Comparison of ENCODE assay signal across 2 cellular contexts in the genomic region with DNA sequence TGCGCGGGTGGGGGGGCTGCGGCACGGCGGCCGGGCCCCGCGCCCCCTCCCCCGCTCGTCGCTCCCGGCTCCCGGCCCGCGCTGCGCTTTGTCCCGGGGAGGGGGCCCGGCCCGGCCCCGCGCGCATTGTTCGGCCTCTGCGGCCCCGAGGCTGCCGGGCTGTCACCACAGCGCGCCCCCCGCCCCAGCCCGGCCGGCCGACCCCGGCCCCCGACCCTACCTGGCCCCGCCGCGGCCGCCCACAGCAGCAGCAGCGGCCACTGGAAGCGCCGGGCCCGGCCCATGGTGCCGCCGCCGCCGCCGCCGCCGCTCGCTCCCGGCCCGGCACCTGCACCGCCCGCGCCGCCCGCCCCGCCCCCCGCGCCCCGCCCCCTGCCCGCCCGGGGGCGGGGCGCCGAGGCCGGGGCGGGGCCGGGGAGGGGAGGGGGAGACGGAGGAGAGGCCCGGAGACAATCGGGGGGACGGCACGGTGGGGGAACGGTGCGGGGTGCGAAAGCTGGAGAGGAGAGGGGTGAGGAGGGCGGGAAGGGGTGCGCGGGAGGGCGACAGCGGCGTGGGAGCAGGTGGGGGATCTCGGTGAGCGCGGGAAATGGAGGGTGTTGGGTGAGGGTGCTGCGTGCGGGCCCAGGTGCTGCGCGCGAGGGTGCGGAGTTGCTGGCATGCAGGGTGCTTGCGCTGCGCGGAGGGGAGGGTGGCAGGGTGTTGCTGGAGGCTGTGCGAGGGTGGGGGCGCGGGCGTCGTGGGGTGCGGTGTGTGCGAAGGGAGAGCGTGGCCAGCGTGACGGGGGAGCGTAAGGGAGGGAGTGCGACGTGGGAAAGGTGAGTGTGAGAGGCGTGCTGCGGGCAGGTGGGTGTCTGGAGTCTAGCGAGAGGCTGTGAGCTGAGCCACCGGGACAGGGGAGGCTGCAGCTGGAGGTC.
A peak's percentile ranks its signal among the peaks of the same experiment; 100 is the strongest.
TF ChIP-seq lines count a peak whose summit lies in the region.

A gene with protein sequence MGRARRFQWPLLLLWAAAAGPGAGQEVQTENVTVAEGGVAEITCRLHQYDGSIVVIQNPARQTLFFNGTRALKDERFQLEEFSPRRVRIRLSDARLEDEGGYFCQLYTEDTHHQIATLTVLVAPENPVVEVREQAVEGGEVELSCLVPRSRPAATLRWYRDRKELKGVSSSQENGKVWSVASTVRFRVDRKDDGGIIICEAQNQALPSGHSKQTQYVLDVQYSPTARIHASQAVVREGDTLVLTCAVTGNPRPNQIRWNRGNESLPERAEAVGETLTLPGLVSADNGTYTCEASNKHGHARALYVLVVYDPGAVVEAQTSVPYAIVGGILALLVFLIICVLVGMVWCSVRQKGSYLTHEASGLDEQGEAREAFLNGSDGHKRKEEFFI (minus strand): TSS at position 344 of the 917 bp plus-strand sequence. CDS start 60 bp downstream, at position 284.

TF ChIP-seq in A549, 52 proteins besides CTCF, POLR2A, EP300 and RAD21 (continued from another document):
- TF ChIP-seq, protein P1, sequence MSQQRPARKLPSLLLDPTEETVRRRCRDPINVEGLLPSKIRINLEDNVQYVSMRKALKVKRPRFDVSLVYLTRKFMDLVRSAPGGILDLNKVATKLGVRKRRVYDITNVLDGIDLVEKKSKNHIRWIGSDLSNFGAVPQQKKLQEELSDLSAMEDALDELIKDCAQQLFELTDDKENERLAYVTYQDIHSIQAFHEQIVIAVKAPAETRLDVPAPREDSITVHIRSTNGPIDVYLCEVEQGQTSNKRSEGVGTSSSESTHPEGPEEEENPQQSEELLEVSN (IDR thresholded peaks at IDR 0.05; ENCODE audit: borderline replicate concordance, low read depth), result peak; percentile 98

TF ChIP-seq in HepG2, 621 proteins besides CTCF, POLR2A, EP300 and RAD21 (continued from another document and continues in another):
- TF ChIP-seq, protein P2, sequence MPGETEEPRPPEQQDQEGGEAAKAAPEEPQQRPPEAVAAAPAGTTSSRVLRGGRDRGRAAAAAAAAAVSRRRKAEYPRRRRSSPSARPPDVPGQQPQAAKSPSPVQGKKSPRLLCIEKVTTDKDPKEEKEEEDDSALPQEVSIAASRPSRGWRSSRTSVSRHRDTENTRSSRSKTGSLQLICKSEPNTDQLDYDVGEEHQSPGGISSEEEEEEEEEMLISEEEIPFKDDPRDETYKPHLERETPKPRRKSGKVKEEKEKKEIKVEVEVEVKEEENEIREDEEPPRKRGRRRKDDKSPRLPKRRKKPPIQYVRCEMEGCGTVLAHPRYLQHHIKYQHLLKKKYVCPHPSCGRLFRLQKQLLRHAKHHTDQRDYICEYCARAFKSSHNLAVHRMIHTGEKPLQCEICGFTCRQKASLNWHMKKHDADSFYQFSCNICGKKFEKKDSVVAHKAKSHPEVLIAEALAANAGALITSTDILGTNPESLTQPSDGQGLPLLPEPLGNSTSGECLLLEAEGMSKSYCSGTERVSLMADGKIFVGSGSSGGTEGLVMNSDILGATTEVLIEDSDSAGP (CRISPR knock-in tag; IDR thresholded peaks at IDR 0.05; ENCODE audit: borderline replicate concordance), result peak; percentile 47; the same call in 1 of the 2 replicates
- TF ChIP-seq ZMYM3 (CRISPR knock-in tag; IDR thresholded peaks at IDR 0.05) (0 out of 2 replicates have a peak, but pooled peaks have one; percentile 17), MXI1 (IDR thresholded peaks at IDR 0.05; ENCODE audit: borderline replicate concordance, low read depth, low read length) (no peak), NAIF1 (CRISPR knock-in tag; IDR thresholded peaks at IDR 0.05; ENCODE audit: borderline replicate concordance) (no peak), SRF (IDR thresholded peaks at IDR 0.05; ENCODE audit: low read depth, low read length) (no peak), FOXO1 (CRISPR knock-in tag; IDR thresholded peaks at IDR 0.05) (0 out of 2 replicates have a peak, but pooled peaks have one; percentile 29), PRPF4 (IDR thresholded peaks at IDR 0.05; ENCODE audit: low read depth, low read length, poor library complexity, severe bottlenecking) (no peak), ZBTB20 (CRISPR knock-in tag; IDR thresholded peaks at IDR 0.05; ENCODE audit: borderline replicate concordance, low read depth) (no peak), ATF7-NPFF (CRISPR knock-in tag; IDR thresholded peaks at IDR 0.05; ENCODE audit: low read depth) (peak; percentile 66), TAF15 (IDR thresholded peaks at IDR 0.05; ENCODE audit: low read depth, low read length, poor library complexity, severe bottlenecking) (no peak), ZNF883 (CRISPR knock-in tag; IDR thresholded peaks at IDR 0.05; ENCODE audit: not compliant biosample characterization) (peak; percentile 49), SALL1 (CRISPR knock-in tag; IDR thresholded peaks at IDR 0.05) (peak; percentile 44), ZNF160 (CRISPR knock-in tag; IDR thresholded peaks at IDR 0.05) (no peak), ZNF891 (CRISPR knock-in tag; IDR thresholded peaks at IDR 0.05) (peak; percentile 63; the same call in 1 of the 2 replicates), SYNCRIP (IDR thresholded peaks at IDR 0.05; ENCODE audit: insufficient read depth, low read depth, low read length) (no peak), ZNF430 (CRISPR knock-in tag; IDR thresholded peaks at IDR 0.05) (peak; percentile 49; the same call in 1 of the 2 replicates), IKZF4 (CRISPR knock-in tag; IDR thresholded peaks at IDR 0.05; ENCODE audit: borderline replicate concordance, low read depth, not compliant biosample characterization) (peak; percentile 49), ZNF382 (CRISPR knock-in tag; IDR thresholded peaks at IDR 0.05; ENCODE audit: borderline replicate concordance) (no peak)
- TF ChIP-seq, protein P3, sequence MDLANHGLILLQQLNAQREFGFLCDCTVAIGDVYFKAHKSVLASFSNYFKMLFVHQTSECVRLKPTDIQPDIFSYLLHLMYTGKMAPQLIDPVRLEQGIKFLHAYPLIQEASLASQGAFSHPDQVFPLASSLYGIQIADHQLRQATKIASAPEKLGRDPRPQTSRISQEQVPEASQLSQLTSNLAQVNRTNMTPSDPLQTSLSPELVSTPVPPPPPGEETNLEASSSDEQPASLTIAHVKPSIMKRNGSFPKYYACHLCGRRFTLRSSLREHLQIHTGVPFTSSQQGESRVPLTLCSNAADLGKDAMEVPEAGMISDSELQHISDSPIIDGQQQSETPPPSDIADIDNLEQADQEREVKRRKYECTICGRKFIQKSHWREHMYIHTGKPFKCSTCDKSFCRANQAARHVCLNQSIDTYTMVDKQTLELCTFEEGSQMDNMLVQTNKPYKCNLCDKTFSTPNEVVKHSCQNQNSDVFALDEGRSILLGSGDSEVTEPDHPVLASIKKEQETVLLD (CRISPR knock-in tag; IDR thresholded peaks at IDR 0.05; ENCODE audit: low read depth), result 0 out of 2 replicates have a peak, but pooled peaks have one; percentile 46
- TF ChIP-seq, protein P4, sequence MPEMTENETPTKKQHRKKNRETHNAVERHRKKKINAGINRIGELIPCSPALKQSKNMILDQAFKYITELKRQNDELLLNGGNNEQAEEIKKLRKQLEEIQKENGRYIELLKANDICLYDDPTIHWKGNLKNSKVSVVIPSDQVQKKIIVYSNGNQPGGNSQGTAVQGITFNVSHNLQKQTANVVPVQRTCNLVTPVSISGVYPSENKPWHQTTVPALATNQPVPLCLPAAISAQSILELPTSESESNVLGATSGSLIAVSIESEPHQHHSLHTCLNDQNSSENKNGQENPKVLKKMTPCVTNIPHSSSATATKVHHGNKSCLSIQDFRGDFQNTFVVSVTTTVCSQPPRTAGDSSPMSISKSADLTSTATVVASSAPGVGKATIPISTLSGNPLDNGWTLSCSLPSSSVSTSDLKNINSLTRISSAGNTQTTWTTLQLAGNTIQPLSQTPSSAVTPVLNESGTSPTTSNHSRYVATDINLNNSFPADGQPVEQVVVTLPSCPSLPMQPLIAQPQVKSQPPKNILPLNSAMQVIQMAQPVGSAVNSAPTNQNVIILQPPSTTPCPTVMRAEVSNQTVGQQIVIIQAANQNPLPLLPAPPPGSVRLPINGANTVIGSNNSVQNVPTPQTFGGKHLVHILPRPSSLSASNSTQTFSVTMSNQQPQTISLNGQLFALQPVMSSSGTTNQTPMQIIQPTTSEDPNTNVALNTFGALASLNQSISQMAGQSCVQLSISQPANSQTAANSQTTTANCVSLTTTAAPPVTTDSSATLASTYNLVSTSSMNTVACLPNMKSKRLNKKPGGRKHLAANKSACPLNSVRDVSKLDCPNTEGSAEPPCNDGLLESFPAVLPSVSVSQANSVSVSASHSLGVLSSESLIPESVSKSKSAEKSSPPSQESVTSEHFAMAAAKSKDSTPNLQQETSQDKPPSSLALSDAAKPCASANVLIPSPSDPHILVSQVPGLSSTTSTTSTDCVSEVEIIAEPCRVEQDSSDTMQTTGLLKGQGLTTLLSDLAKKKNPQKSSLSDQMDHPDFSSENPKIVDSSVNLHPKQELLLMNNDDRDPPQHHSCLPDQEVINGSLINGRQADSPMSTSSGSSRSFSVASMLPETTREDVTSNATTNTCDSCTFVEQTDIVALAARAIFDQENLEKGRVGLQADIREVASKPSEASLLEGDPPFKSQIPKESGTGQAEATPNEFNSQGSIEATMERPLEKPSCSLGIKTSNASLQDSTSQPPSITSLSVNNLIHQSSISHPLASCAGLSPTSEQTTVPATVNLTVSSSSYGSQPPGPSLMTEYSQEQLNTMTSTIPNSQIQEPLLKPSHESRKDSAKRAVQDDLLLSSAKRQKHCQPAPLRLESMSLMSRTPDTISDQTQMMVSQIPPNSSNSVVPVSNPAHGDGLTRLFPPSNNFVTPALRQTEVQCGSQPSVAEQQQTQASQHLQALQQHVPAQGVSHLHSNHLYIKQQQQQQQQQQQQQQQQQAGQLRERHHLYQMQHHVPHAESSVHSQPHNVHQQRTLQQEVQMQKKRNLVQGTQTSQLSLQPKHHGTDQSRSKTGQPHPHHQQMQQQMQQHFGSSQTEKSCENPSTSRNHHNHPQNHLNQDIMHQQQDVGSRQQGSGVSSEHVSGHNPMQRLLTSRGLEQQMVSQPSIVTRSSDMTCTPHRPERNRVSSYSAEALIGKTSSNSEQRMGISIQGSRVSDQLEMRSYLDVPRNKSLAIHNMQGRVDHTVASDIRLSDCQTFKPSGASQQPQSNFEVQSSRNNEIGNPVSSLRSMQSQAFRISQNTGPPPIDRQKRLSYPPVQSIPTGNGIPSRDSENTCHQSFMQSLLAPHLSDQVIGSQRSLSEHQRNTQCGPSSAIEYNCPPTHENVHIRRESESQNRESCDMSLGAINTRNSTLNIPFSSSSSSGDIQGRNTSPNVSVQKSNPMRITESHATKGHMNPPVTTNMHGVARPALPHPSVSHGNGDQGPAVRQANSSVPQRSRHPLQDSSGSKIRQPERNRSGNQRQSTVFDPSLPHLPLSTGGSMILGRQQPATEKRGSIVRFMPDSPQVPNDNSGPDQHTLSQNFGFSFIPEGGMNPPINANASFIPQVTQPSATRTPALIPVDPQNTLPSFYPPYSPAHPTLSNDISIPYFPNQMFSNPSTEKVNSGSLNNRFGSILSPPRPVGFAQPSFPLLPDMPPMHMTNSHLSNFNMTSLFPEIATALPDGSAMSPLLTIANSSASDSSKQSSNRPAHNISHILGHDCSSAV (CRISPR knock-in tag; IDR thresholded peaks at IDR 0.05; ENCODE audit: borderline replicate concordance), result no peak
- TF ChIP-seq, protein P5, sequence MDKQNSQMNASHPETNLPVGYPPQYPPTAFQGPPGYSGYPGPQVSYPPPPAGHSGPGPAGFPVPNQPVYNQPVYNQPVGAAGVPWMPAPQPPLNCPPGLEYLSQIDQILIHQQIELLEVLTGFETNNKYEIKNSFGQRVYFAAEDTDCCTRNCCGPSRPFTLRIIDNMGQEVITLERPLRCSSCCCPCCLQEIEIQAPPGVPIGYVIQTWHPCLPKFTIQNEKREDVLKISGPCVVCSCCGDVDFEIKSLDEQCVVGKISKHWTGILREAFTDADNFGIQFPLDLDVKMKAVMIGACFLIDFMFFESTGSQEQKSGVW (CRISPR knock-in tag; IDR thresholded peaks at IDR 0.05; ENCODE audit: borderline replicate concordance), result no peak
- TF ChIP-seq, protein P6, sequence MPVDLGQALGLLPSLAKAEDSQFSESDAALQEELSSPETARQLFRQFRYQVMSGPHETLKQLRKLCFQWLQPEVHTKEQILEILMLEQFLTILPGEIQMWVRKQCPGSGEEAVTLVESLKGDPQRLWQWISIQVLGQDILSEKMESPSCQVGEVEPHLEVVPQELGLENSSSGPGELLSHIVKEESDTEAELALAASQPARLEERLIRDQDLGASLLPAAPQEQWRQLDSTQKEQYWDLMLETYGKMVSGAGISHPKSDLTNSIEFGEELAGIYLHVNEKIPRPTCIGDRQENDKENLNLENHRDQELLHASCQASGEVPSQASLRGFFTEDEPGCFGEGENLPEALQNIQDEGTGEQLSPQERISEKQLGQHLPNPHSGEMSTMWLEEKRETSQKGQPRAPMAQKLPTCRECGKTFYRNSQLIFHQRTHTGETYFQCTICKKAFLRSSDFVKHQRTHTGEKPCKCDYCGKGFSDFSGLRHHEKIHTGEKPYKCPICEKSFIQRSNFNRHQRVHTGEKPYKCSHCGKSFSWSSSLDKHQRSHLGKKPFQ (CRISPR knock-in tag; IDR thresholded peaks at IDR 0.05; ENCODE audit: insufficient replicate concordance), result no peak
- TF ChIP-seq, protein P7, sequence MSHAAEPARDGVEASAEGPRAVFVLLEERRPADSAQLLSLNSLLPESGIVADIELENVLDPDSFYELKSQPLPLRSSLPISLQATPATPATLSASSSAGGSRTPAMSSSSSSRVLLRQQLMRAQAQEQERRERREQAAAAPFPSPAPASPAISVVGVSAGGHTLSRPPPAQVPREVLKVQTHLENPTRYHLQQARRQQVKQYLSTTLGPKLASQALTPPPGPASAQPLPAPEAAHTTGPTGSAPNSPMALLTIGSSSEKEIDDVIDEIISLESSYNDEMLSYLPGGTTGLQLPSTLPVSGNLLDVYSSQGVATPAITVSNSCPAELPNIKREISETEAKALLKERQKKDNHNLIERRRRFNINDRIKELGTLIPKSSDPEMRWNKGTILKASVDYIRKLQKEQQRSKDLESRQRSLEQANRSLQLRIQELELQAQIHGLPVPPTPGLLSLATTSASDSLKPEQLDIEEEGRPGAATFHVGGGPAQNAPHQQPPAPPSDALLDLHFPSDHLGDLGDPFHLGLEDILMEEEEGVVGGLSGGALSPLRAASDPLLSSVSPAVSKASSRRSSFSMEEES (CRISPR knock-in tag; IDR thresholded peaks at IDR 0.05), result 0 out of 2 replicates have a peak, but pooled peaks have one; percentile 10
- TF ChIP-seq, protein P8, sequence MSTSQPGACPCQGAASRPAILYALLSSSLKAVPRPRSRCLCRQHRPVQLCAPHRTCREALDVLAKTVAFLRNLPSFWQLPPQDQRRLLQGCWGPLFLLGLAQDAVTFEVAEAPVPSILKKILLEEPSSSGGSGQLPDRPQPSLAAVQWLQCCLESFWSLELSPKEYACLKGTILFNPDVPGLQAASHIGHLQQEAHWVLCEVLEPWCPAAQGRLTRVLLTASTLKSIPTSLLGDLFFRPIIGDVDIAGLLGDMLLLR (CRISPR knock-in tag; IDR thresholded peaks at IDR 0.05), result 0 out of 2 replicates have a peak, but pooled peaks have one; percentile 56
